ENCODE assay signal across 17 cellular contexts in the genomic region with DNA sequence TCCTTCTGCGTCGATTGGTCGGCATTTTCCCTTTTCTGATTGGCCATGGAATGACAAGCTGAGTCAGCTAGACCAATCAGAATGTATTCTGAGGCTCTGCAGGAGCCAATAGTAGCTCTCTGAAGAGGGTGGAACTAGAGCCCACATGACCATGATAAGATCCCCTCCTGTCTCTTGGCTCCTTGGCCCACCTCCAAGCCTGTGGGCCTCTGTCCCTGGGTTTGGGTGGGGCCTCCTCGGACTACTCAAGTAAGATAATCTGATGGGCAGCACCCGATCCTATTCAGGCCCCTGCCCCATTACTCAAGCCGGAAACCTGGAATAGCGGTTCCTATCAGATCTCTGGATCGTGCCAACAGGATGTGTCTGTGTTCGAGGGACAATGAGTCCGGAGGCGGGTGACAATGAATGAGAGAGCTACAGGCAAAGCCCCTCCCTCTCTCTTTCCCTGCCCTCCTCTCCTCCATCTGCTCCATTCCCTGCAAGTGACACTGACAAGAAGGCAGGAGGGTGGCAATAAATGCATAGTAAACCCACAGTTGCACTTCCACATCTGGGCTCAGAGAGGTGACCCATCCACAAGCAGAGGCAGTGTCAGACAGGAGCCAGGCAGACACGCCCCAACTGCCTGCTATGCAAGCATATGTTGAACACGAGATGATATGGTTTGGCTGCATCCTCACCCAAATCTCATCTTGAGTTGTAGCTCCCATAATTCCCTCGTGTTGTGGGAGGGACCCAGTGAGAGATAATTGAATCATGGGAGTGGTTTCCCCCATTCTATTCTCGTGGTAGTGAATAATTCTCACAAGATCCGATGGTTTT.
DNase-seq lines count a peak whose midpoint lies in the region; ATAC-seq and TF ChIP-seq lines count a peak whose summit lies in the region.
"Had no signal": no experiment of that assay in that cellular context is flagged by ENCODE, and none has a peak within 500 bp of the region (broad histone marks: within the 10 kb centered on the region; RNA-seq: fewer than 3 reads in every experiment).

No MANE protein-coding gene starts in this region.

- WGBS in adrenal gland, 4 donors, result 49 to 55% (median 52%) methylated on average over 12 to 16 of the region's 16 CpGs

- H3K27me3 ChIP-seq in adrenal gland, result no peaks in the 10 kb centered on the region

- no peak for TF ChIP-seq POLR2A in adrenal gland (IDR thresholded peaks at IDR 0.05)

- peak overlapping the region in 3 of 5 donors; percentile 11 to 82 (median 71) for H3K27ac ChIP-seq in adrenal gland
- H3K27ac ChIP-seq: VCaP had no signal

- ATAC-seq in Right ventricle myocardium superior (ENCODE audit: poor library complexity), result peak; percentile 62
- no peak for ATAC-seq in HG02623 (IDR thresholded peaks at IDR 0.05; ENCODE audit: unreplicated experiment)

- peaks cover 0 to 37% of the 10 kb centered on the region in 2 donors for H3K4me1 ChIP-seq in adrenal gland (replicated peaks in 1 of 2)

- no peak for TF ChIP-seq CTCF in adrenal gland (IDR thresholded peaks at IDR 0.05)

- no peak overlapping the region for H3K4me3 ChIP-seq in adrenal gland

- DNase-seq in EH (ENCODE audit: low read depth) (peak; percentile 31), adrenal gland (peak in 6 of 7 donors; percentile 66 to 91 (median 78)), Right ventricle myocardium superior (peak; percentile 85), posterior vena cava (ENCODE audit: low spot score) (peak; percentile 91), NOMO-1 (lab: John Stamatoyannopoulos, UW; ENCODE audit: unreplicated experiment in 2 of 2) (no peak), NCI-H1436 (lab: John Stamatoyannopoulos, UW) (no peak), NOMO-1 treated with DMSO at 0.1 percent for 48 hours (lab: John Stamatoyannopoulos, UW; ENCODE audit: unreplicated experiment) (no peak)
- DNase-seq: activated CD8-positive, alpha-beta memory T cell treated with anti-CD3 and anti-CD28 coated beads, Interleukin-2, amount 50 U/mL, for 48 hours; activated naive CD8-positive, alpha-beta T cell treated with anti-CD3 and anti-CD28 coated beads, Interleukin-2, amount 10 ng/mL, durations not matched to agents 7 days and 5 days; AML-193; DMS53; effector CD4-positive, alpha-beta T cell; NCI-H1048; NCI-H510A treated with DMSO at 0.1 percent for 48 hours; nucleus accumbens had no signal

- H3K36me3 ChIP-seq in adrenal gland (replicated peaks in 1 of 2), result peaks cover 0 to 90% of the 10 kb centered on the region in 2 donors

- intact Hi-C loops in adrenal gland (cut with DNase I), result loop anchor here (5.0 kb wide), 2 partner anchors 96 to 101 kb away; no protein-coding TSS in a partner anchor
- intact Hi-C loops in Right ventricle myocardium superior (cut with DNase I), result loop anchor here (5.0 kb wide), 2 partner anchors 99 to 101 kb away; no protein-coding TSS in a partner anchor
- intact Hi-C loops in posterior vena cava (cut with DNase I), result loop anchor here in 1 of 2 donors (5.0 kb wide), 2 partner anchors 101 to 104 kb away; no protein-coding TSS in a partner anchor

- no peaks in the 10 kb centered on the region for H3K9me3 ChIP-seq in adrenal gland (replicated peaks in 1 of 3)

Comparison
In these comparisons a context has a peak if more than half of its experiments do, and no peak if none do; other contexts are left out.
1. DNase-seq: peak in EH (single experiment), adrenal gland (6 of 7), Right ventricle myocardium superior (single experiment) and posterior vena cava (single experiment); none in NOMO-1 (0 of 2), NCI-H1436 (single experiment) and NOMO-1 treated with DMSO at 0.1 percent for 48 hours (single experiment).